1 cellular context compared by ENCODE assay signal in genomic region chr9:135959814-135960213, GRCh38.
TF ChIP-seq lines count a peak whose summit lies in the region.

No MANE protein-coding gene starts in this region.

TF ChIP-seq in K562, 482 proteins besides CTCF, POLR2A, EP300 and RAD21 (continued from another document and continues in another):
- TF ChIP-seq STAT6 (CRISPR knock-in tag; IDR thresholded peaks at IDR 0.05) (peak; percentile 34; the same call in 1 of the 2 replicates), ZFX (CRISPR knock-in tag; IDR thresholded peaks at IDR 0.05) (no peak), ZNF217 (CRISPR knock-in tag; IDR thresholded peaks at IDR 0.05) (no peak), NFYB (IDR thresholded peaks at IDR 0.05; ENCODE audit: extremely low read depth, insufficient read length) (no peak), ZBTB7A (IDR thresholded peaks at IDR 0.05; ENCODE audit: borderline replicate concordance, control insufficient read depth, low read depth, low read length) (no peak), ZNF512 (tag; IDR thresholded peaks at IDR 0.05) (no peak), TCF7 (IDR thresholded peaks at IDR 0.05; ENCODE audit: borderline replicate concordance) (no peak), FOXP4 (CRISPR knock-in tag; IDR thresholded peaks at IDR 0.05; ENCODE audit: borderline replicate concordance) (no peak), TEAD1 (CRISPR knock-in tag; IDR thresholded peaks at IDR 0.05) (peak in 1 of 2 experiments; percentile 51; a peak in 2 of 4 replicates), TAF9B (IDR thresholded peaks at IDR 0.05; ENCODE audit: partially characterized antibody) (no peak), MLLT1 (IDR thresholded peaks at IDR 0.05) (peak; percentile 30 to 47; a peak in 1 of 4 replicates), TEAD4 (IDR thresholded peaks at IDR 0.05; ENCODE audit: low read length) (peak; percentile 17; the same call in 1 of the 2 replicates), TEAD4 (CRISPR knock-in tag; IDR thresholded peaks at IDR 0.05; ENCODE audit: borderline replicate concordance) (0 out of 2 replicates have a peak, but pooled peaks have one; percentile 24), HDGF (IDR thresholded peaks at IDR 0.05) (no peak), HDAC1 (IDR thresholded peaks at IDR 0.05) (peak in 1 of 2 experiments; percentile 67; a peak in 2 of 4 replicates), SMC3 (conservative IDR thresholded peaks at IDR 0.05; ENCODE audit: insufficient read depth, low read depth, low read length) (no peak), NUFIP1 (IDR thresholded peaks at IDR 0.05; ENCODE audit: partially characterized antibody) (no peak), AFF4 (CRISPR knock-in tag; IDR thresholded peaks at IDR 0.05) (0 out of 2 replicates have a peak, but pooled peaks have one; percentile 10), FOXK2 (conservative IDR thresholded peaks at IDR 0.05 in 1 of 2, IDR thresholded peaks at IDR 0.05 in 1 of 2; ENCODE audit: low read depth in 2 of 2) (0 out of 4 replicates have a peak, but pooled peaks of 1 of the 2 experiments have one; percentile 31), GMEB1 (CRISPR knock-in tag; IDR thresholded peaks at IDR 0.05) (no peak), KAT2B (IDR thresholded peaks at IDR 0.05; ENCODE audit: low read depth, low read length) (no peak)
- TF ChIP-seq, protein P1, sequence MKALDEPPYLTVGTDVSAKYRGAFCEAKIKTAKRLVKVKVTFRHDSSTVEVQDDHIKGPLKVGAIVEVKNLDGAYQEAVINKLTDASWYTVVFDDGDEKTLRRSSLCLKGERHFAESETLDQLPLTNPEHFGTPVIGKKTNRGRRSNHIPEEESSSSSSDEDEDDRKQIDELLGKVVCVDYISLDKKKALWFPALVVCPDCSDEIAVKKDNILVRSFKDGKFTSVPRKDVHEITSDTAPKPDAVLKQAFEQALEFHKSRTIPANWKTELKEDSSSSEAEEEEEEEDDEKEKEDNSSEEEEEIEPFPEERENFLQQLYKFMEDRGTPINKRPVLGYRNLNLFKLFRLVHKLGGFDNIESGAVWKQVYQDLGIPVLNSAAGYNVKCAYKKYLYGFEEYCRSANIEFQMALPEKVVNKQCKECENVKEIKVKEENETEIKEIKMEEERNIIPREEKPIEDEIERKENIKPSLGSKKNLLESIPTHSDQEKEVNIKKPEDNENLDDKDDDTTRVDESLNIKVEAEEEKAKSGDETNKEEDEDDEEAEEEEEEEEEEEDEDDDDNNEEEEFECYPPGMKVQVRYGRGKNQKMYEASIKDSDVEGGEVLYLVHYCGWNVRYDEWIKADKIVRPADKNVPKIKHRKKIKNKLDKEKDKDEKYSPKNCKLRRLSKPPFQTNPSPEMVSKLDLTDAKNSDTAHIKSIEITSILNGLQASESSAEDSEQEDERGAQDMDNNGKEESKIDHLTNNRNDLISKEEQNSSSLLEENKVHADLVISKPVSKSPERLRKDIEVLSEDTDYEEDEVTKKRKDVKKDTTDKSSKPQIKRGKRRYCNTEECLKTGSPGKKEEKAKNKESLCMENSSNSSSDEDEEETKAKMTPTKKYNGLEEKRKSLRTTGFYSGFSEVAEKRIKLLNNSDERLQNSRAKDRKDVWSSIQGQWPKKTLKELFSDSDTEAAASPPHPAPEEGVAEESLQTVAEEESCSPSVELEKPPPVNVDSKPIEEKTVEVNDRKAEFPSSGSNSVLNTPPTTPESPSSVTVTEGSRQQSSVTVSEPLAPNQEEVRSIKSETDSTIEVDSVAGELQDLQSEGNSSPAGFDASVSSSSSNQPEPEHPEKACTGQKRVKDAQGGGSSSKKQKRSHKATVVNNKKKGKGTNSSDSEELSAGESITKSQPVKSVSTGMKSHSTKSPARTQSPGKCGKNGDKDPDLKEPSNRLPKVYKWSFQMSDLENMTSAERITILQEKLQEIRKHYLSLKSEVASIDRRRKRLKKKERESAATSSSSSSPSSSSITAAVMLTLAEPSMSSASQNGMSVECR (CRISPR knock-in tag; IDR thresholded peaks at IDR 0.05), result peak; percentile 57; the same call in 1 of the 2 replicates
- TF ChIP-seq, protein P2, sequence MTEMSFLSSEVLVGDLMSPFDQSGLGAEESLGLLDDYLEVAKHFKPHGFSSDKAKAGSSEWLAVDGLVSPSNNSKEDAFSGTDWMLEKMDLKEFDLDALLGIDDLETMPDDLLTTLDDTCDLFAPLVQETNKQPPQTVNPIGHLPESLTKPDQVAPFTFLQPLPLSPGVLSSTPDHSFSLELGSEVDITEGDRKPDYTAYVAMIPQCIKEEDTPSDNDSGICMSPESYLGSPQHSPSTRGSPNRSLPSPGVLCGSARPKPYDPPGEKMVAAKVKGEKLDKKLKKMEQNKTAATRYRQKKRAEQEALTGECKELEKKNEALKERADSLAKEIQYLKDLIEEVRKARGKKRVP (CRISPR knock-in tag; IDR thresholded peaks at IDR 0.05), result no peak
- TF ChIP-seq, protein P3, sequence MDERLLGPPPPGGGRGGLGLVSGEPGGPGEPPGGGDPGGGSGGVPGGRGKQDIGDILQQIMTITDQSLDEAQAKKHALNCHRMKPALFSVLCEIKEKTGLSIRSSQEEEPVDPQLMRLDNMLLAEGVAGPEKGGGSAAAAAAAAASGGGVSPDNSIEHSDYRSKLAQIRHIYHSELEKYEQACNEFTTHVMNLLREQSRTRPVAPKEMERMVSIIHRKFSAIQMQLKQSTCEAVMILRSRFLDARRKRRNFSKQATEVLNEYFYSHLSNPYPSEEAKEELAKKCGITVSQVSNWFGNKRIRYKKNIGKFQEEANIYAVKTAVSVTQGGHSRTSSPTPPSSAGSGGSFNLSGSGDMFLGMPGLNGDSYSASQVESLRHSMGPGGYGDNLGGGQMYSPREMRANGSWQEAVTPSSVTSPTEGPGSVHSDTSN (CRISPR knock-in tag; IDR thresholded peaks at IDR 0.05; ENCODE audit: low read depth), result no peak
- TF ChIP-seq, protein P3 (tag; conservative IDR thresholded peaks at IDR 0.05; ENCODE audit: low read depth), result peak; percentile 87
- TF ChIP-seq, protein P4, sequence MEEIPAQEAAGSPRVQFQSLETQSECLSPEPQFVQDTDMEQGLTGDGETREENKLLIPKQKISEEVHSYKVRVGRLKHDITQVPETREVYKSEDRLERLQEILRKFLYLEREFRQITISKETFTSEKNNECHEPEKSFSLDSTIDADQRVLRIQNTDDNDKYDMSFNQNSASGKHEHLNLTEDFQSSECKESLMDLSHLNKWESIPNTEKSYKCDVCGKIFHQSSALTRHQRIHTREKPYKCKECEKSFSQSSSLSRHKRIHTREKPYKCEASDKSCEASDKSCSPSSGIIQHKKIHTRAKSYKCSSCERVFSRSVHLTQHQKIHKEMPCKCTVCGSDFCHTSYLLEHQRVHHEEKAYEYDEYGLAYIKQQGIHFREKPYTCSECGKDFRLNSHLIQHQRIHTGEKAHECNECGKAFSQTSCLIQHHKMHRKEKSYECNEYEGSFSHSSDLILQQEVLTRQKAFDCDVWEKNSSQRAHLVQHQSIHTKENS (CRISPR knock-in tag; IDR thresholded peaks at IDR 0.05), result no peak
